9 cellular contexts compared by ENCODE assay signal in the genomic region with DNA sequence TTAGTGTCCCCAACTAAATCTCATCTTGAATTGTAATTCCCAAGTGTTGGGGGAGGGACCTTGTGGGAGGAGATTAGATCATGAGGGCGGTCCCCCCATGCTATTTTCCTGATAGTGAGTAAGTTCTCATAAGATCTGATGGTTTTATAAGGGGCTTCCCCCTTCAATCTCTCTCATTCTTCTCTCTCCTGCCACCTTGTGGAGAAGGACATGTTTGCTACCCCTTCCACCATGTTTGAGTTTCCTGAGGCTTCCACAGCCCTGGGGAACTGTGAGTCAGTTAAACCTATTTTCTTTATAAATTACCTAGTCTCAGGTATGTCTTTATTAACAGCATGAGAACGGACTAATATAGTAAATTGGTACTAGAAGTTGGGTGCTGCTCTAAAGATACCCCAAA.
DNase-seq lines count a peak whose midpoint lies in the region; ATAC-seq and TF ChIP-seq lines count a peak whose summit lies in the region.
"Had no signal": no experiment of that assay in that cellular context is flagged by ENCODE, and none has a peak within 500 bp of the region (broad histone marks: within the 10 kb centered on the region; RNA-seq: fewer than 3 reads in every experiment).

No MANE protein-coding gene starts in this region.

- TF ChIP-seq CTCF in retinal pigment epithelial cell (conservative IDR thresholded peaks at IDR 0.05; ENCODE audit: low read depth, low read length): peak; percentile 48

- H3K36me3 Mint-ChIP-seq in immature natural killer cell: peaks cover 0 to 4% (median 3%) of the 10 kb centered on the region in 3 donors

- H3K27me3 ChIP-seq in SJCRH30: no peaks in the 10 kb centered on the region
- H3K27me3 ChIP-seq: BLaER1 treated with 17β-estradiol and CSF1 and Interleukin-3, amounts not matched to agents 10 nM and 100 nM had no signal

- no peak overlapping the region for H3K4me3 Mint-ChIP-seq in immature natural killer cell

- no peaks in the 10 kb centered on the region for H3K9me3 ChIP-seq in SJCRH30 (replicated peaks)

- no peaks in the 10 kb centered on the region for H3K4me1 ChIP-seq in SJCRH30
- H3K4me1 ChIP-seq: BLaER1 treated with 17β-estradiol and CSF1 and Interleukin-3, amounts not matched to agents 10 nM and 100 nM had no signal

- H3K4me1 Mint-ChIP-seq in immature natural killer cell: no peaks in the 10 kb centered on the region

- peak; percentile 88 for ATAC-seq in HG02973 (IDR thresholded peaks at IDR 0.05; ENCODE audit: unreplicated experiment)

- H3K27me3 Mint-ChIP-seq in immature natural killer cell (ENCODE audit: low read depth in 3 of 3): peaks cover 0 to 3% (median 0%) of the 10 kb centered on the region in 3 donors

- peaks cover 7 to 38% (median 16%) of the 10 kb centered on the region in 6 donors for H3K9me3 Mint-ChIP-seq in immature natural killer cell

- H3K4me3 ChIP-seq in SJCRH30: no peak overlapping the region
- no peak overlapping the region for H3K4me3 ChIP-seq in retinal pigment epithelial cell (ENCODE audit: low read length)
- H3K4me3 ChIP-seq: BLaER1 treated with 17β-estradiol and CSF1 and Interleukin-3, amounts not matched to agents 10 nM and 100 nM had no signal

- no peak overlapping the region for H3K27ac Mint-ChIP-seq in immature natural killer cell

- no peak overlapping the region for H3K27ac ChIP-seq in SJCRH30
- H3K27ac ChIP-seq: BLaER1 treated with 17β-estradiol and CSF1 and Interleukin-3, amounts not matched to agents 10 nM and 100 nM had no signal

- no peaks in the 10 kb centered on the region for H3K36me3 ChIP-seq in SJCRH30
- H3K36me3 ChIP-seq: BLaER1 treated with 17β-estradiol and CSF1 and Interleukin-3, amounts not matched to agents 10 nM and 100 nM had no signal

- DNase-seq in NCI-H82 (lab: John Stamatoyannopoulos, UW) (peak; percentile 70), NCI-H82 treated with DMSO at 0.1 percent for 48 hours (lab: John Stamatoyannopoulos, UW; ENCODE audit: unreplicated experiment) (no peak), SJCRH30 (peak; percentile 13 to 66), retinal pigment epithelial cell (ENCODE audit: low read depth) (no peak), SW480 (ENCODE audit: low spot score) (no peak), immature natural killer cell (no peak), dermis blood vessel endothelial cell (no peak)

Comparison
In these comparisons a context has a peak if more than half of its experiments do, and no peak if none do; other contexts are left out.
1. DNase-seq: peak in NCI-H82 (single experiment) and SJCRH30 (2 of 2); none in NCI-H82 treated with DMSO at 0.1 percent for 48 hours (single experiment), retinal pigment epithelial cell (single experiment), SW480 (single experiment), immature natural killer cell (0 of 3) and dermis blood vessel endothelial cell (single experiment).